ENCODE assay signal across 12 cellular contexts in the genomic region with DNA sequence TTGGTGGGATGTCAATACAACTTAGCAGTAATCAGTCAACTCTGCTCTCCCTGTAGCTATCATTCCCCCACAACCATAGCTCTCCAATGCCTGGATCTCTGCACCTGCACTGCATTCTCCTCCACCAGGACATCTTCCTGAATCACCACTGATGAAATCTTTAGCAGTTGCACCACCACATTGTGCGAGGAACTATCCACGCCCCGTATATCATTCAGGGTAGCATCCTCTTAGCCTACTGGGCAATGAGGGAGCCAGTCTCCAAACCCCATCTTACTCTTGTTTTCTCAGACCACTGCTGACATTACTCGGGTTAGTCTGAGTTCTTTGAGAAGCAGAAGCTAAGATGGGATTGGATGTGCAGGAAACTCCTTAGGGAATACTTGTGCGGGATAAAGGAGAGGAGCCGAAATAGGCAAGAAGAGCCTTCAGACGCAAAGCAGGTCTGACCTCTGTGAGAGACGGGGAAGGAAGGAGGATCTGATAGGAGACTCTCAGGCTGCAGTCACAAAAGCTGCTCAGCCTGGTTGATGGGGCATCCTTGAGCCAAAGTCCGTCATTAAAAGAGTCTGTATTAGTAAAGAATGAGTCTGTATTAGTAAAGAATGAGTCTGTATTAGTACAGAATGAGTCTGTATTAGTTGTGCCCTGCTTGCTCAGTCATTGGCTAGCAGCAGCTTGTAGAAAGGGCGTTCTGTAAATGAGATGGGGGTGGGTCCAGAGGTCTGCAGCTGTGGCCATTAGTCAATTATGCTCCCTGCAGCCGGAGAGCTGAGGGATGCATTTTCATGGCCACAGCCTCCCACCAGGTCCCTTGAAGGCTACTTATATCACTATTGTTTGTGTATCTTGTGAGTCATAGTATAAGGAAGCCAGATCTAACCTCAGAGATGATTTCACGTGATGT. TPM values are rescaled to one million over a fixed set of nuclear protein-coding genes. Genes with fewer than 3 reads are reported as not detected.
DNase-seq lines count a peak whose midpoint lies in the region; ATAC-seq, FAIRE-seq and TF ChIP-seq lines count a peak whose summit lies in the region.
"Had no signal": no experiment of that assay in that cellular context is flagged by ENCODE, and none has a peak within 500 bp of the region (broad histone marks: within the 10 kb centered on the region; RNA-seq: fewer than 3 reads in every experiment).

No MANE protein-coding gene starts in this region.

- CTCF ChIA-PET in IMR-90 (lab: Yijun Ruan, JAX): interaction anchor here (0.6 to 1.9 kb wide), 2 partner anchors 11 to 25 kb away, joined by 4 to 15 read pairs; no protein-coding TSS in a partner anchor
- CTCF ChIA-PET in K562 (lab: Yijun Ruan, JAX; ENCODE audit: low intra/inter-chr PET ratio): no interaction called here
- CTCF ChIA-PET in CD4-positive, alpha-beta memory T cell (lab: Charles Lee; ENCODE audit: partially characterized antibody): interaction anchor here (1.1 to 4.3 kb wide), 4 partner anchors 10 to 136 kb away, joined by 3 to 19 read pairs (median 6); no protein-coding TSS in a partner anchor

- H3K36me3 Mint-ChIP-seq in CD4-positive, alpha-beta memory T cell: no peaks in the 10 kb centered on the region

- peak overlapping the region; percentile 59; the same call in 1 of the 2 replicates for H3K56ac ChIP-seq in IMR-90 (ENCODE audit: extremely low read depth, insufficient read depth, low read length)

- H2AK5ac ChIP-seq in IMR-90 (ENCODE audit: low read depth, low read length): peak overlapping the region; percentile 68; the same call in 1 of the 2 replicates

- peak overlapping the region; percentile 43 for H3K4me2 ChIP-seq in IMR-90 (ENCODE audit: low read depth, low read length)
- H3K4me2 ChIP-seq in K562 (ENCODE audit: insufficient read depth, low read length): no peak overlapping the region

- H3K4me1 Mint-ChIP-seq in CD4-positive, alpha-beta memory T cell: peaks cover 0 to 8% (median 8%) of the 10 kb centered on the region in 4 donors

- H2BK5ac ChIP-seq in IMR-90 (ENCODE audit: low read depth, low read length, poor library complexity, severe bottlenecking): peak overlapping the region; percentile 28

- WGBS in IMR-90 (ENCODE audit: extremely low coverage in 2 of 2, insufficient read length in 1 of 2), 2 experiments: 25% methylated on average over 5 of the region's 12 CpGs; no CpG with 5 or more reads in 1 of the 2 experiments
- 4% methylated on average over 12 of the region's 12 CpGs for WGBS in K562 (ENCODE audit: insufficient coverage, low coverage, missing lambda C conversion rate)

- H4K91ac ChIP-seq in IMR-90 (ENCODE audit: insufficient read depth, low read depth, low read length): peak overlapping the region; percentile 55; the same call in 1 of the 2 replicates

- H3K18ac ChIP-seq in IMR-90 (ENCODE audit: low read depth, low read length): peak overlapping the region; percentile 16

- peak; percentile 98 for ATAC-seq in IMR-90 (ENCODE audit: low read depth)
- peak; percentile 55 for ATAC-seq in K562
- ATAC-seq in GM19324 (IDR thresholded peaks at IDR 0.05; ENCODE audit: low FRiP score, unreplicated experiment): no peak
- ATAC-seq in GM18517 (IDR thresholded peaks at IDR 0.05; ENCODE audit: unreplicated experiment): no peak

- H4K5ac ChIP-seq in IMR-90 (ENCODE audit: low read depth, low read length): 0 out of 2 replicates have a peak overlapping the region, but pooled peaks have one; percentile 5

- TF ChIP-seq POLR2A in IMR-90 (IDR thresholded peaks at IDR 0.05; ENCODE audit: low read depth, low read length): no peak
- no peak for TF ChIP-seq POLR2A in K562 (conservative IDR thresholded peaks at IDR 0.05)

- H4K20me1 ChIP-seq in IMR-90 (ENCODE audit: insufficient read depth, low read length) (0 out of 2 replicates have a peak, but pooled peaks cover 3% of the 10 kb centered on the region), K562 (replicated peaks; ENCODE audit: control insufficient read depth, insufficient read depth, low read length) (no peaks in the 10 kb centered on the region)

- H3K36me3 ChIP-seq in IMR-90 (ENCODE audit: control insufficient read depth, insufficient read depth, low read length) (no peaks in the 10 kb centered on the region), K562 (ENCODE audit: control insufficient read depth, insufficient read depth, low read length) (no peaks in the 10 kb centered on the region)
- no peaks in the 10 kb centered on the region for H3K36me3 ChIP-seq in CD4-positive, alpha-beta memory T cell (ENCODE audit: insufficient read depth, low read length)

- peak; percentile 71 for DNase-seq in DMS53 (lab: John Stamatoyannopoulos, UW)
- peak; percentile 100 for DNase-seq in IMR-90
- peak in 1 of 4 experiments; percentile 14 for DNase-seq in K562 (ENCODE audit: extremely low read depth in 1 of 4, low spot score in 3 of 4)
- peak; percentile 91 for DNase-seq in myocyte (ENCODE audit: low read depth)
- DNase-seq in CD4-positive, alpha-beta memory T cell: no peak
- DNase-seq in GOT3 (lab: John Stamatoyannopoulos, UW): no peak
- DNase-seq: activated naive CD4-positive, alpha-beta T cell treated with anti-CD3 and anti-CD28 coated beads for 36 hours; Right ventricle myocardium superior; stimulated activated CD4-positive, alpha-beta T cell treated with anti-CD3 and anti-CD28 coated beads, Interleukin-2, amount 100 ng/mL, for 24 hours had no signal

- peak overlapping the region; percentile 83 for H2BK20ac ChIP-seq in IMR-90 (ENCODE audit: low read depth, low read length)

- no peak for TF ChIP-seq CTCF in IMR-90 (conservative IDR thresholded peaks at IDR 0.05; ENCODE audit: low read depth, low read length)
- TF ChIP-seq CTCF in K562 (IDR thresholded peaks at IDR 0.05 in 2 of 3, conservative IDR thresholded peaks at IDR 0.05 in 1 of 3; ENCODE audit: insufficient read depth in 2 of 3, low read depth in 1 of 3, low read length in 3 of 3): no peak

- no peak overlapping the region for H2AK9ac ChIP-seq in IMR-90 (replicated peaks; ENCODE audit: low read depth, low read length, poor library complexity)

- H2AFZ ChIP-seq in IMR-90 (replicated peaks; ENCODE audit: low read length, poor library complexity) (peak overlapping the region; percentile 29), K562 (ENCODE audit: low read depth, low read length) (no peak overlapping the region)

- BruUV-seq in IMR-90 (replicated peaks; lab: Mats Ljungman, UMichigan) (no TSS peak), K562 (replicated peaks; lab: Mats Ljungman, UMichigan) (no TSS peak)

- POLR2A ChIA-PET in IMR-90 (lab: Charles Lee; ENCODE audit: unreplicated experiment): interaction anchor here (0.5 kb wide), 1 partner anchor 8 kb away, joined by 3 read pairs; no protein-coding TSS in a partner anchor
- POLR2A ChIA-PET in K562 (lab: Yijun Ruan, JAX): interaction anchor here (3.3 kb wide), 1 partner anchor 10 kb away, joined by 11 read pairs; no protein-coding TSS in a partner anchor
- POLR2A ChIA-PET in CD4-positive, alpha-beta memory T cell (lab: Charles Lee; ENCODE audit: partially characterized antibody): interaction anchor here (0.6 to 4.2 kb wide), 2 partner anchors 10 to 109 kb away, joined by 6 to 25 read pairs; no protein-coding TSS in a partner anchor

- peak overlapping the region; percentile 31; the same call in 1 of the 3 replicates for H2BK15ac ChIP-seq in IMR-90 (ENCODE audit: low read depth, low read length)

- H3K27me3 Mint-ChIP-seq in CD4-positive, alpha-beta memory T cell: peaks cover 0 to 2% of the 10 kb centered on the region in 2 donors

- H3K27me3 ChIP-seq in IMR-90 (ENCODE audit: control insufficient read depth, insufficient read depth, low read length): no peaks in the 10 kb centered on the region
- peaks cover 15 to 30% of the 10 kb centered on the region in 2 experiments; a peak in 4 of 5 replicates for H3K27me3 ChIP-seq in K562 (ENCODE audit: control insufficient read depth in 2 of 2, insufficient read depth in 2 of 2, low read length in 2 of 2)
- no peaks in the 10 kb centered on the region for H3K27me3 ChIP-seq in CD4-positive, alpha-beta memory T cell (ENCODE audit: insufficient read depth, low read length)

- peak overlapping the region in 1 of 2 experiments; percentile 69; a peak in 2 of 4 replicates for H4K8ac ChIP-seq in IMR-90 (ENCODE audit: low read depth in 2 of 2, low read length in 2 of 2)

- H3K23ac ChIP-seq in IMR-90 (ENCODE audit: low read depth, low read length): peak overlapping the region; percentile 69

- H3K9me3 ChIP-seq in IMR-90 (ENCODE audit: control insufficient read depth, insufficient read depth, low read length): no peaks in the 10 kb centered on the region
- H3K9me3 ChIP-seq in K562 (replicated peaks; ENCODE audit: control insufficient read depth, insufficient read depth, low read depth, low read length): no peaks in the 10 kb centered on the region
- H3K9me3 ChIP-seq in CD4-positive, alpha-beta memory T cell (ENCODE audit: control insufficient read depth in 1 of 2, low read length in 2 of 2): no peaks in the 10 kb centered on the region

- H3K4me3 ChIP-seq in IMR-90 (ENCODE audit: insufficient read depth, low read depth, low read length) (no peak overlapping the region), K562 (no peak overlapping the region)
- H3K4me3 ChIP-seq in CD4-positive, alpha-beta memory T cell (ENCODE audit: low read length in 2 of 2): no peak overlapping the region

- H3K9me1 ChIP-seq in IMR-90 (ENCODE audit: insufficient read depth, low read length) (peaks cover 12% of the 10 kb centered on the region), K562 (ENCODE audit: control insufficient read depth, insufficient read depth, low read length) (no peaks in the 10 kb centered on the region)

- H3K27ac Mint-ChIP-seq in CD4-positive, alpha-beta memory T cell: peak overlapping the region in 1 of 7 donors; percentile 44
- H3K27ac Mint-ChIP-seq: activated naive CD4-positive, alpha-beta T cell treated with anti-CD3 and anti-CD28 coated beads for 36 hours had no signal

- H3K79me1 ChIP-seq in IMR-90 (ENCODE audit: low read depth in 1 of 2, low read length in 2 of 2): no peaks in the 10 kb centered on the region

- H3K27ac ChIP-seq in IMR-90 (ENCODE audit: insufficient read depth, low read length) (peak overlapping the region; percentile 51; the same call in 1 of the 2 replicates), K562 (ENCODE audit: extremely low read depth, low read depth, low read length) (no peak overlapping the region)
- no peak overlapping the region for H3K27ac ChIP-seq in CD4-positive, alpha-beta memory T cell (ENCODE audit: low read depth, low read length)

- peak overlapping the region; percentile 64 for H3K14ac ChIP-seq in IMR-90 (replicated peaks; ENCODE audit: low read depth, low read length)

- no peak for TF ChIP-seq EP300 in K562 (IDR thresholded peaks at IDR 0.05; ENCODE audit: low read length)

- no peak for FAIRE-seq in K562 (lab: Jason Lieb, UNC)
- FAIRE-seq: GM18507 had no signal

- no peaks in the 10 kb centered on the region for H3K9me3 Mint-ChIP-seq in CD4-positive, alpha-beta memory T cell
- H3K9me3 Mint-ChIP-seq: activated naive CD4-positive, alpha-beta T cell treated with anti-CD3 and anti-CD28 coated beads for 36 hours had no signal

- no peaks in the 10 kb centered on the region for H3K79me2 ChIP-seq in K562 (ENCODE audit: control insufficient read depth, insufficient read depth, low read length)

- H3K4ac ChIP-seq in IMR-90 (ENCODE audit: low read depth, low read length): peak overlapping the region; percentile 69

- intact Hi-C loops in IMR-90 (cut with micrococcal nuclease) (loop anchor here (1.0 to 2.0 kb wide), 2 partner anchors 24 to 51 kb away; no protein-coding TSS in a partner anchor), K562 (cut with micrococcal nuclease) (no loop called here)
- intact Hi-C loops in CD4-positive, alpha-beta memory T cell (cut with micrococcal nuclease): no loop called here

- TF ChIP-seq RAD21 in IMR-90 (IDR thresholded peaks at IDR 0.05; ENCODE audit: low read length): no peak
- TF ChIP-seq RAD21 in K562 (CRISPR knock-in tag; conservative IDR thresholded peaks at IDR 0.05 in 1 of 2, IDR thresholded peaks at IDR 0.05 in 1 of 2): no peak

- in situ Hi-C loops in IMR-90 (cut with MboI; ENCODE audit: low sequenced_read_pairs) (loop anchor here (5.0 kb wide), 1 partner anchor 47 kb away; no protein-coding TSS in a partner anchor), K562 (cut with MboI) (no loop called here)

- no peak overlapping the region for H3K4me3 Mint-ChIP-seq in CD4-positive, alpha-beta memory T cell
- H3K4me3 Mint-ChIP-seq: activated naive CD4-positive, alpha-beta T cell treated with anti-CD3 and anti-CD28 coated beads for 36 hours had no signal

- dilution Hi-C loops in IMR-90 (cut with HindIII; ENCODE audit: low sequenced_read_pairs, unreplicated experiment): no loop called here

- no peak overlapping the region for H3K9ac ChIP-seq in IMR-90 (ENCODE audit: low read depth, low read length)
- no peak overlapping the region for H3K9ac ChIP-seq in K562 (ENCODE audit: insufficient read depth in 1 of 2, low read depth in 2 of 2, low read length in 2 of 2)

- H2BK120ac ChIP-seq in IMR-90 (ENCODE audit: low read depth, low read length): peak overlapping the region; percentile 85

- H3K4me1 ChIP-seq in IMR-90 (ENCODE audit: control insufficient read depth, insufficient read depth, low read length) (peaks cover 14% of the 10 kb centered on the region), K562 (replicated peaks in 1 of 2; ENCODE audit: control insufficient read depth in 2 of 2, insufficient read depth in 2 of 2, low read length in 2 of 2) (no peaks in the 10 kb centered on the region)
- no peaks in the 10 kb centered on the region for H3K4me1 ChIP-seq in CD4-positive, alpha-beta memory T cell (ENCODE audit: insufficient read depth, low read length)

RNA-seq across cellular contexts. Expression of a gene that starts 49.6 kb away (rescaled TPM):
- total RNA-seq in IMR-90 (2012; rRNA removed) (21.4 and 39.3 TPM in 2 replicates), K562 (2014; rRNA removed) (13.4 and 14.0 TPM in 2 replicates), K562 (2014; rRNA removed; fragmentation: Illumina TruSeq; extraction: Trizol) (20.2 and 23.5 TPM in 2 replicates), K562 (2015; rRNA removed; fragmentation: Illumina TruSeq; extraction: Trizol) (20.9 and 22.4 TPM in 2 replicates), K562 (2021) (35.9 and 39.2 TPM in 2 replicates), myocyte (32.0 and 36.1 TPM in 2 replicates)
- polyA plus RNA-seq in IMR-90 (2012; rRNA removed) (14.2 and 18.7 TPM in 2 replicates), K562 (2011; rRNA removed) (19.9 and 28.7 TPM in 2 replicates), K562 (2014; fragmentation: Illumina TruSeq; extraction: Trizol) (22.6 and 23.4 TPM in 2 replicates), K562 (2014; fragmentation: Nextera tagmentation; extraction: Ambion mirVana) (1 to 10 TPM; 3.7 to 4.3 TPM), K562 (2014; rRNA removed) (18.9 and 19.1 TPM in 2 replicates)
- polyA plus RNA-seq in IMR-90 (2012; cell fraction: cytosol; rRNA removed): 10.9 and 12.2 TPM in 2 replicates
- polyA plus RNA-seq in IMR-90 (2012; cell fraction: nucleus; rRNA removed; ENCODE audit: low replicate concordance): 8.4 and 13.6 TPM in 2 replicates
- total RNA-seq in K562 (2011; cell fraction: chromatin; rRNA removed; ENCODE audit: low replicate concordance): 7.4 and 11.3 TPM in 2 replicates
- 6.5 and 7.0 TPM in 2 replicates for total RNA-seq in K562 (2011; cell fraction: nucleolus; rRNA removed)
- total RNA-seq in K562 (2011; cell fraction: nucleoplasm; rRNA removed): 12.8 and 16.6 TPM in 2 replicates
- 12.9 and 15.7 TPM in 2 replicates for polyA plus RNA-seq in K562 (2011; cell fraction: cytosol; rRNA removed)
- 5.6 and 7.4 TPM in 2 replicates for polyA plus RNA-seq in K562 (2011; cell fraction: nucleus; rRNA removed)
- polyA plus RNA-seq in K562 (2012): 13.8 and 16.0 TPM in 2 replicates
- polyA minus RNA-seq in K562 (2011; rRNA and poly(A)+ RNA removed): 31.7 and 36.8 TPM in 2 replicates
- 15.4 and 26.3 TPM in 2 replicates for polyA minus RNA-seq in K562 (2011; cell fraction: cytosol; rRNA and poly(A)+ RNA removed)
- polyA minus RNA-seq in K562 (2011; cell fraction: nucleus; rRNA and poly(A)+ RNA removed): 2.8 and 6.1 TPM in 2 replicates
- 29.3 TPM for polyA plus RNA-seq in myocyte (2012)
- 100 to 1,000 TPM; 159 TPM for total RNA-seq in CD4-positive, alpha-beta memory T cell
- polyA plus RNA-seq in CD4-positive, alpha-beta memory T cell: 10 to 100 TPM in 1 of 2 donors, 1 to 10 TPM in 1; 5.2 to 12.3 TPM

Comparison
In these comparisons a context has a peak if more than half of its experiments do, and no peak if none do; other contexts are left out.
1. DNase-seq: peak in DMS53 (single experiment), IMR-90 (single experiment) and myocyte (single experiment); none in CD4-positive, alpha-beta memory T cell (0 of 5) and GOT3 (single experiment).
2. ATAC-seq: peak in IMR-90 (single experiment) and K562 (single experiment); none in GM19324 (single experiment) and GM18517 (single experiment).